ENCODE assay signal across 8 cellular contexts in the genomic region with DNA sequence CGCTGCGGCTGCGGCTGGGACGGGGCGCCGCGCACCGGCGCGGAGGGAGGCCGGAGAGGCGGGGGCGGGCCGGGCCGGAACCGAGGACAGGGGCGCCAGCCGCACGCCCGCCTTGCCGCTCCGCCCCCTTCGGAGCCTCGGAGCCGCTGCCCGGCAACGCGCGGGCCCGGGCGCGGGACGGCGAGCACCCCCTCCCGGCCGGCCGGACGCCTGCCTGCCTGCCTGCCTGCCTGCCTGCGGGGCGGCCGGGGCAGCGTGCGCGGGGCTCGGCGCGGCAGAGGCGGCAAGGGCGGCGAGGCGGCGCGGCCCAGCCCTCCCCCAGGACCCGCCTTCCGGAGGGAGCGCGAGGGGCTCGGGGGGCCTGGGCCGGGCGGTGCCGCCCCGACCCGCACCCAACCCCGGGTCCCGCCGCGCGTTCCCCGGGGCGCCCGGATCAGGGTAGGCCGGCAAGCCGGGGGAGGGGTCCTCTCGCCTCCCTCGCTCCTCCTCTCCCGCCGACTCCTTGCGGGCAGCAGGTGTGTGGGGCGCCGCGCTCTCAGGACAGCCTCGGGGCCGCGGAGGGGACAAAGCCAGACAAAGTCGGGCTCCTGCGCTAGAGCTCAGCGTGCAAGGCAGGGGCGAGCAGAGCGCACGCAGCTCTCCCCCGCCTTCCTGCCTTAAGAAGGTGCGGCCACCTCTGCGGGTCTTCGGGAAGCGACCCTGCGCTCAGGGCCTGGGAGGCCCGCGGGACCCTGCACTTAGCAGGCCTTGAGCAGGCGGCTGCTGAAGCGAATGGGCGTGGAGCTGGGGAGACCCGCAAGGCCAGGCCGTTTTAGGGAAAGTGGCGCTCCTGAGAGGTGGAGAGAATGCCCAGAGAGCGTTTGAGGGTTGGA. TPM values are rescaled to one million over a fixed set of nuclear protein-coding genes. Genes with fewer than 3 reads are reported as not detected.
DNase-seq lines count a peak whose midpoint lies in the region; ATAC-seq and TF ChIP-seq lines count a peak whose summit lies in the region.

KIAA1549 (minus strand) TSS at position 58 of the 872 bp plus-strand sequence. CDS start 120 bp downstream, outside the sequence.

- peak within 1 kb of the TSS in 1 of 2 donors; percentile 44 for H3K9ac ChIP-seq in duodenal mucosa (ENCODE audit: low read depth in 1 of 2, low read length in 2 of 2)

- no peaks in the 10 kb centered on the region for H3K36me3 ChIP-seq in duodenal mucosa (ENCODE audit: control insufficient read depth in 1 of 2, insufficient read depth in 2 of 2, low read length in 2 of 2)
- no peaks in the 10 kb centered on the region for H3K36me3 ChIP-seq in lower lobe of right lung

- H3K27me3 ChIP-seq in duodenal mucosa (ENCODE audit: control insufficient read depth in 1 of 2, insufficient read depth in 2 of 2, low read length in 2 of 2) (peaks cover 0 to 12% of the 10 kb centered on the region in 2 donors), lower lobe of right lung (ENCODE audit: low read depth) (peaks cover 4% of the 10 kb centered on the region)

- no peak for TF ChIP-seq CTCF in lower lobe of right lung (IDR thresholded peaks at IDR 0.05)

- intact Hi-C loops in lower lobe of right lung (cut with DNase I) = no loop called here

- H3K4me3 ChIP-seq in duodenal mucosa (ENCODE audit: low read depth in 1 of 2, low read length in 2 of 2) (peak within 1 kb of the TSS; percentile 76), lower lobe of right lung (peak within 1 kb of the TSS; percentile 71)

- DNase-seq in activated T-cell treated with anti-CD3 and anti-CD28 coated beads for 1 hour (ENCODE audit: low read depth) (peak; percentile 22), activated T-cell treated with anti-CD3 and anti-CD28 coated beads for 4 hours (no peak), NCI-H2171 (lab: John Stamatoyannopoulos, UW) (peak; percentile 49), lower lobe of right lung (peak; percentile 78)
- DNase-seq in activated CD4-positive, alpha-beta T cell treated with anti-CD3 and anti-CD28 coated beads for 48 hours = peak; percentile 66
- peak; percentile 34 for DNase-seq in stimulated activated CD8-positive, alpha-beta memory T cell treated with anti-CD3 and anti-CD28 coated beads, Interleukin-12 subunit alpha, Interleukin-12 subunit beta, amount 100 ng/mL, for 4 hours (ENCODE audit: low read depth)

- ATAC-seq in HG02870 (IDR thresholded peaks at IDR 0.05; ENCODE audit: unreplicated experiment) (peak; percentile 70), lower lobe of right lung (peak; percentile 94 to 95)

- no peaks in the 10 kb centered on the region for H3K9me3 ChIP-seq in duodenal mucosa (ENCODE audit: control insufficient read depth in 1 of 2, low read length in 2 of 2)
- no peaks in the 10 kb centered on the region for H3K9me3 ChIP-seq in lower lobe of right lung

- peaks cover 11 to 14% of the 10 kb centered on the region in 2 donors for H3K4me1 ChIP-seq in duodenal mucosa (ENCODE audit: control insufficient read depth in 1 of 2, insufficient read depth in 2 of 2, low read length in 2 of 2)
- peaks cover 17% of the 10 kb centered on the region for H3K4me1 ChIP-seq in lower lobe of right lung

- H3K27ac ChIP-seq in duodenal mucosa (ENCODE audit: low read depth, low read length) = no peak within 1 kb of the TSS
- H3K27ac ChIP-seq in lower lobe of right lung = peak within 1 kb of the TSS; percentile 39

RNA-seq across cellular contexts. Expression of gene KIAA1549, which starts in this region (rescaled TPM):
- total RNA-seq in lower lobe of right lung = 5.3 TPM
